1 cellular context compared by ENCODE assay signal in the genomic region with DNA sequence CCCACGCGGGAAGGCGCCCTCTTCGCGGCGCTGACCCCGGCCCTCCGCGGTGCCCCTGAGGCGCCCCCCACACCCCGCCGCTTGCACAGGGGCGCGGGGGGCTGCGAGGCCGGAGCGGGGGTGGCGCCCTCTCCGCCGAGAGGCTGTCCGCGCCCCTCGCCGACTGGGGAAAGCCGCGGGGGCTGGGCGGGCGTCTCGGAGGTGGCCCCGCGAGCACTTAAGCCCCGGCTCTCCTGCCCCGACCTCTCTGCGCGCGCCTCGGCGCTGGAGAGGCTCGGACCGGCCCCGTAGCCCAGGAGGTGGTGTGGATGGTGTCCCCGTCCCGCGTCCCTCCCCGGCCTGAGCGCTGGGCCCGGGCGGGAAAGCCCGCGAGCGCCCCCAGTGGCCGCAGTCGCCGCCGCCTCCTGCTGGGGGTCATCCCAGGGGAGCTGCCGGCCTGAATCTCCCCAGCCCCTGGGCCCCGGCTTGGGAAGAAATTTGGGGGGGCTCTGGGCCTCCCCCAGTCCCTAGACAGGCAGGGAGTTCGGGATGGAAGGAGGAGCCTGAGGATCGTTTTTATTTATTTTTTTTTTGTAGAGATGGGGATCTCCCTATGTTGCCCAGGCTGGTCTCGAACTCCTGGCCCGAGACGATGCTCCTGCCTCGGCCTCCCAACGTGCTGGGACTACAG.
TF ChIP-seq lines count a peak whose summit lies in the region.

No MANE protein-coding gene starts in this region.

TF ChIP-seq in K562, 482 proteins besides CTCF, POLR2A, EP300 and RAD21 (continued from another document and continues in another):
- TF ChIP-seq, protein P1, sequence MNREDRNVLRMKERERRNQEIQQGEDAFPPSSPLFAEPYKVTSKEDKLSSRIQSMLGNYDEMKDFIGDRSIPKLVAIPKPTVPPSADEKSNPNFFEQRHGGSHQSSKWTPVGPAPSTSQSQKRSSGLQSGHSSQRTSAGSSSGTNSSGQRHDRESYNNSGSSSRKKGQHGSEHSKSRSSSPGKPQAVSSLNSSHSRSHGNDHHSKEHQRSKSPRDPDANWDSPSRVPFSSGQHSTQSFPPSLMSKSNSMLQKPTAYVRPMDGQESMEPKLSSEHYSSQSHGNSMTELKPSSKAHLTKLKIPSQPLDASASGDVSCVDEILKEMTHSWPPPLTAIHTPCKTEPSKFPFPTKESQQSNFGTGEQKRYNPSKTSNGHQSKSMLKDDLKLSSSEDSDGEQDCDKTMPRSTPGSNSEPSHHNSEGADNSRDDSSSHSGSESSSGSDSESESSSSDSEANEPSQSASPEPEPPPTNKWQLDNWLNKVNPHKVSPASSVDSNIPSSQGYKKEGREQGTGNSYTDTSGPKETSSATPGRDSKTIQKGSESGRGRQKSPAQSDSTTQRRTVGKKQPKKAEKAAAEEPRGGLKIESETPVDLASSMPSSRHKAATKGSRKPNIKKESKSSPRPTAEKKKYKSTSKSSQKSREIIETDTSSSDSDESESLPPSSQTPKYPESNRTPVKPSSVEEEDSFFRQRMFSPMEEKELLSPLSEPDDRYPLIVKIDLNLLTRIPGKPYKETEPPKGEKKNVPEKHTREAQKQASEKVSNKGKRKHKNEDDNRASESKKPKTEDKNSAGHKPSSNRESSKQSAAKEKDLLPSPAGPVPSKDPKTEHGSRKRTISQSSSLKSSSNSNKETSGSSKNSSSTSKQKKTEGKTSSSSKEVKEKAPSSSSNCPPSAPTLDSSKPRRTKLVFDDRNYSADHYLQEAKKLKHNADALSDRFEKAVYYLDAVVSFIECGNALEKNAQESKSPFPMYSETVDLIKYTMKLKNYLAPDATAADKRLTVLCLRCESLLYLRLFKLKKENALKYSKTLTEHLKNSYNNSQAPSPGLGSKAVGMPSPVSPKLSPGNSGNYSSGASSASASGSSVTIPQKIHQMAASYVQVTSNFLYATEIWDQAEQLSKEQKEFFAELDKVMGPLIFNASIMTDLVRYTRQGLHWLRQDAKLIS (CRISPR knock-in tag; IDR thresholded peaks at IDR 0.05): no peak
- TF ChIP-seq MAFK (IDR thresholded peaks at IDR 0.05; ENCODE audit: low read length): no peak
- no peak for TF ChIP-seq KAT2B (IDR thresholded peaks at IDR 0.05; ENCODE audit: low read depth, low read length)
- no peak for TF ChIP-seq BMI1 (IDR thresholded peaks at IDR 0.05; ENCODE audit: low read length)
- no peak for TF ChIP-seq FOSL1 (tag; conservative IDR thresholded peaks at IDR 0.05)
- TF ChIP-seq TAF9B (IDR thresholded peaks at IDR 0.05; ENCODE audit: partially characterized antibody): no peak
- no peak for TF ChIP-seq NCOA4 (IDR thresholded peaks at IDR 0.05; ENCODE audit: partially characterized antibody)
- TF ChIP-seq, protein P2, sequence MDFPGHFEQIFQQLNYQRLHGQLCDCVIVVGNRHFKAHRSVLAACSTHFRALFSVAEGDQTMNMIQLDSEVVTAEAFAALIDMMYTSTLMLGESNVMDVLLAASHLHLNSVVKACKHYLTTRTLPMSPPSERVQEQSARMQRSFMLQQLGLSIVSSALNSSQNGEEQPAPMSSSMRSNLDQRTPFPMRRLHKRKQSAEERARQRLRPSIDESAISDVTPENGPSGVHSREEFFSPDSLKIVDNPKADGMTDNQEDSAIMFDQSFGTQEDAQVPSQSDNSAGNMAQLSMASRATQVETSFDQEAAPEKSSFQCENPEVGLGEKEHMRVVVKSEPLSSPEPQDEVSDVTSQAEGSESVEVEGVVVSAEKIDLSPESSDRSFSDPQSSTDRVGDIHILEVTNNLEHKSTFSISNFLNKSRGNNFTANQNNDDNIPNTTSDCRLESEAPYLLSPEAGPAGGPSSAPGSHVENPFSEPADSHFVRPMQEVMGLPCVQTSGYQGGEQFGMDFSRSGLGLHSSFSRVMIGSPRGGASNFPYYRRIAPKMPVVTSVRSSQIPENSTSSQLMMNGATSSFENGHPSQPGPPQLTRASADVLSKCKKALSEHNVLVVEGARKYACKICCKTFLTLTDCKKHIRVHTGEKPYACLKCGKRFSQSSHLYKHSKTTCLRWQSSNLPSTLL (IDR thresholded peaks at IDR 0.05): no peak
- no peak for TF ChIP-seq NBN (IDR thresholded peaks at IDR 0.05; ENCODE audit: low read depth)
- no peak for TF ChIP-seq COPS2 (conservative IDR thresholded peaks at IDR 0.05)
- TF ChIP-seq ZNF75A (CRISPR knock-in tag; IDR thresholded peaks at IDR 0.05): no peak
- TF ChIP-seq, protein P3, sequence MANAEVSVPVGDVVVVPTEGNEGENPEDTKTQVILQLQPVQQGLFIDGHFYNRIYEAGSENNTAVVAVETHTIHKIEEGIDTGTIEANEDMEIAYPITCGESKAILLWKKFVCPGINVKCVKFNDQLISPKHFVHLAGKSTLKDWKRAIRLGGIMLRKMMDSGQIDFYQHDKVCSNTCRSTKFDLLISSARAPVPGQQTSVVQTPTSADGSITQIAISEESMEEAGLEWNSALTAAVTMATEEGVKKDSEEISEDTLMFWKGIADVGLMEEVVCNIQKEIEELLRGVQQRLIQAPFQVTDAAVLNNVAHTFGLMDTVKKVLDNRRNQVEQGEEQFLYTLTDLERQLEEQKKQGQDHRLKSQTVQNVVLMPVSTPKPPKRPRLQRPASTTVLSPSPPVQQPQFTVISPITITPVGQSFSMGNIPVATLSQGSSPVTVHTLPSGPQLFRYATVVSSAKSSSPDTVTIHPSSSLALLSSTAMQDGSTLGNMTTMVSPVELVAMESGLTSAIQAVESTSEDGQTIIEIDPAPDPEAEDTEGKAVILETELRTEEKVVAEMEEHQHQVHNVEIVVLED (CRISPR knock-in tag; IDR thresholded peaks at IDR 0.05): no peak
- TF ChIP-seq, protein P4, sequence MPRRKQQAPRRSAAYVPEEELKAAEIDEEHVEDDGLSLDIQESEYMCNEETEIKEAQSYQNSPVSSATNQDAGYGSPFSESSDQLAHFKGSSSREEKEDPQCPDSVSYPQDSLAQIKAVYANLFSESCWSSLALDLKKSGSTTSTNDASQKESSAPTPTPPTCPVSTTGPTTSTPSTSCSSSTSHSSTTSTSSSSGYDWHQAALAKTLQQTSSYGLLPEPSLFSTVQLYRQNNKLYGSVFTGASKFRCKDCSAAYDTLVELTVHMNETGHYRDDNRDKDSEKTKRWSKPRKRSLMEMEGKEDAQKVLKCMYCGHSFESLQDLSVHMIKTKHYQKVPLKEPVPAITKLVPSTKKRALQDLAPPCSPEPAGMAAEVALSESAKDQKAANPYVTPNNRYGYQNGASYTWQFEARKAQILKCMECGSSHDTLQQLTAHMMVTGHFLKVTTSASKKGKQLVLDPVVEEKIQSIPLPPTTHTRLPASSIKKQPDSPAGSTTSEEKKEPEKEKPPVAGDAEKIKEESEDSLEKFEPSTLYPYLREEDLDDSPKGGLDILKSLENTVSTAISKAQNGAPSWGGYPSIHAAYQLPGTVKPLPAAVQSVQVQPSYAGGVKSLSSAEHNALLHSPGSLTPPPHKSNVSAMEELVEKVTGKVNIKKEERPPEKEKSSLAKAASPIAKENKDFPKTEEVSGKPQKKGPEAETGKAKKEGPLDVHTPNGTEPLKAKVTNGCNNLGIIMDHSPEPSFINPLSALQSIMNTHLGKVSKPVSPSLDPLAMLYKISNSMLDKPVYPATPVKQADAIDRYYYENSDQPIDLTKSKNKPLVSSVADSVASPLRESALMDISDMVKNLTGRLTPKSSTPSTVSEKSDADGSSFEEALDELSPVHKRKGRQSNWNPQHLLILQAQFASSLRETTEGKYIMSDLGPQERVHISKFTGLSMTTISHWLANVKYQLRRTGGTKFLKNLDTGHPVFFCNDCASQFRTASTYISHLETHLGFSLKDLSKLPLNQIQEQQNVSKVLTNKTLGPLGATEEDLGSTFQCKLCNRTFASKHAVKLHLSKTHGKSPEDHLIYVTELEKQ (CRISPR knock-in tag; IDR thresholded peaks at IDR 0.05): no peak
- no peak for TF ChIP-seq ZNF165 (CRISPR knock-in tag; IDR thresholded peaks at IDR 0.05; ENCODE audit: borderline replicate concordance)
- no peak for TF ChIP-seq TSC22D4 (tag; IDR thresholded peaks at IDR 0.05)
- TF ChIP-seq, protein P5, sequence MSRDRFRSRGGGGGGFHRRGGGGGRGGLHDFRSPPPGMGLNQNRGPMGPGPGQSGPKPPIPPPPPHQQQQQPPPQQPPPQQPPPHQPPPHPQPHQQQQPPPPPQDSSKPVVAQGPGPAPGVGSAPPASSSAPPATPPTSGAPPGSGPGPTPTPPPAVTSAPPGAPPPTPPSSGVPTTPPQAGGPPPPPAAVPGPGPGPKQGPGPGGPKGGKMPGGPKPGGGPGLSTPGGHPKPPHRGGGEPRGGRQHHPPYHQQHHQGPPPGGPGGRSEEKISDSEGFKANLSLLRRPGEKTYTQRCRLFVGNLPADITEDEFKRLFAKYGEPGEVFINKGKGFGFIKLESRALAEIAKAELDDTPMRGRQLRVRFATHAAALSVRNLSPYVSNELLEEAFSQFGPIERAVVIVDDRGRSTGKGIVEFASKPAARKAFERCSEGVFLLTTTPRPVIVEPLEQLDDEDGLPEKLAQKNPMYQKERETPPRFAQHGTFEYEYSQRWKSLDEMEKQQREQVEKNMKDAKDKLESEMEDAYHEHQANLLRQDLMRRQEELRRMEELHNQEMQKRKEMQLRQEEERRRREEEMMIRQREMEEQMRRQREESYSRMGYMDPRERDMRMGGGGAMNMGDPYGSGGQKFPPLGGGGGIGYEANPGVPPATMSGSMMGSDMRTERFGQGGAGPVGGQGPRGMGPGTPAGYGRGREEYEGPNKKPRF (IDR thresholded peaks at IDR 0.05; ENCODE audit: low read depth, low read length): no peak
- TF ChIP-seq MAFG (tag; conservative IDR thresholded peaks at IDR 0.05): no peak
- TF ChIP-seq CREB1 (IDR thresholded peaks at IDR 0.05): peak; percentile 47
- no peak for TF ChIP-seq CREB1 (CRISPR knock-in tag; IDR thresholded peaks at IDR 0.05)
- TF ChIP-seq TEAD4 (IDR thresholded peaks at IDR 0.05; ENCODE audit: low read length): no peak
- no peak for TF ChIP-seq TEAD4 (CRISPR knock-in tag; IDR thresholded peaks at IDR 0.05; ENCODE audit: borderline replicate concordance)
- no peak for TF ChIP-seq ZNF140 (CRISPR knock-in tag; IDR thresholded peaks at IDR 0.05)
- TF ChIP-seq, protein P6, sequence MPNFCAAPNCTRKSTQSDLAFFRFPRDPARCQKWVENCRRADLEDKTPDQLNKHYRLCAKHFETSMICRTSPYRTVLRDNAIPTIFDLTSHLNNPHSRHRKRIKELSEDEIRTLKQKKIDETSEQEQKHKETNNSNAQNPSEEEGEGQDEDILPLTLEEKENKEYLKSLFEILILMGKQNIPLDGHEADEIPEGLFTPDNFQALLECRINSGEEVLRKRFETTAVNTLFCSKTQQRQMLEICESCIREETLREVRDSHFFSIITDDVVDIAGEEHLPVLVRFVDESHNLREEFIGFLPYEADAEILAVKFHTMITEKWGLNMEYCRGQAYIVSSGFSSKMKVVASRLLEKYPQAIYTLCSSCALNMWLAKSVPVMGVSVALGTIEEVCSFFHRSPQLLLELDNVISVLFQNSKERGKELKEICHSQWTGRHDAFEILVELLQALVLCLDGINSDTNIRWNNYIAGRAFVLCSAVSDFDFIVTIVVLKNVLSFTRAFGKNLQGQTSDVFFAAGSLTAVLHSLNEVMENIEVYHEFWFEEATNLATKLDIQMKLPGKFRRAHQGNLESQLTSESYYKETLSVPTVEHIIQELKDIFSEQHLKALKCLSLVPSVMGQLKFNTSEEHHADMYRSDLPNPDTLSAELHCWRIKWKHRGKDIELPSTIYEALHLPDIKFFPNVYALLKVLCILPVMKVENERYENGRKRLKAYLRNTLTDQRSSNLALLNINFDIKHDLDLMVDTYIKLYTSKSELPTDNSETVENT (CRISPR knock-in tag; IDR thresholded peaks at IDR 0.05): peak; percentile 66; the same call in 1 of the 2 replicates
- no peak; the same call in 1 of the 2 replicates for TF ChIP-seq CTBP1 (IDR thresholded peaks at IDR 0.05; ENCODE audit: borderline replicate concordance)
- TF ChIP-seq, protein P7, sequence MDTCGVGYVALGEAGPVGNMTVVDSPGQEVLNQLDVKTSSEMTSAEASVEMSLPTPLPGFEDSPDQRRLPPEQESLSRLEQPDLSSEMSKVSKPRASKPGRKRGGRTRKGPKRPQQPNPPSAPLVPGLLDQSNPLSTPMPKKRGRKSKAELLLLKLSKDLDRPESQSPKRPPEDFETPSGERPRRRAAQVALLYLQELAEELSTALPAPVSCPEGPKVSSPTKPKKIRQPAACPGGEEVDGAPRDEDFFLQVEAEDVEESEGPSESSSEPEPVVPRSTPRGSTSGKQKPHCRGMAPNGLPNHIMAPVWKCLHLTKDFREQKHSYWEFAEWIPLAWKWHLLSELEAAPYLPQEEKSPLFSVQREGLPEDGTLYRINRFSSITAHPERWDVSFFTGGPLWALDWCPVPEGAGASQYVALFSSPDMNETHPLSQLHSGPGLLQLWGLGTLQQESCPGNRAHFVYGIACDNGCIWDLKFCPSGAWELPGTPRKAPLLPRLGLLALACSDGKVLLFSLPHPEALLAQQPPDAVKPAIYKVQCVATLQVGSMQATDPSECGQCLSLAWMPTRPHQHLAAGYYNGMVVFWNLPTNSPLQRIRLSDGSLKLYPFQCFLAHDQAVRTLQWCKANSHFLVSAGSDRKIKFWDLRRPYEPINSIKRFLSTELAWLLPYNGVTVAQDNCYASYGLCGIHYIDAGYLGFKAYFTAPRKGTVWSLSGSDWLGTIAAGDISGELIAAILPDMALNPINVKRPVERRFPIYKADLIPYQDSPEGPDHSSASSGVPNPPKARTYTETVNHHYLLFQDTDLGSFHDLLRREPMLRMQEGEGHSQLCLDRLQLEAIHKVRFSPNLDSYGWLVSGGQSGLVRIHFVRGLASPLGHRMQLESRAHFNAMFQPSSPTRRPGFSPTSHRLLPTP (IDR thresholded peaks at IDR 0.05; ENCODE audit: borderline replicate concordance, extremely low read depth, insufficient read length): peak; percentile 58
- TF ChIP-seq NCOR1 (IDR thresholded peaks at IDR 0.05): no peak
- TF ChIP-seq IRF2 (CRISPR knock-in tag; IDR thresholded peaks at IDR 0.05): no peak
- TF ChIP-seq MEIS2 (IDR thresholded peaks at IDR 0.05; ENCODE audit: partially characterized antibody): no peak
- TF ChIP-seq MCM3 (IDR thresholded peaks at IDR 0.05): no peak
- no peak for TF ChIP-seq ZBTB8A (IDR thresholded peaks at IDR 0.05; ENCODE audit: partially characterized antibody)
- peak; percentile 44; the same call in 1 of the 2 replicates for TF ChIP-seq ATF1 (CRISPR knock-in tag; IDR thresholded peaks at IDR 0.05)
- no peak for TF ChIP-seq ATF1 (tag; IDR thresholded peaks at IDR 0.05)
- TF ChIP-seq HDAC6 (IDR thresholded peaks at IDR 0.05; ENCODE audit: low read depth, low read length): no peak
- TF ChIP-seq ARID2 (IDR thresholded peaks at IDR 0.05): no peak
- TF ChIP-seq ARNT (IDR thresholded peaks at IDR 0.05): no peak
- no peak for TF ChIP-seq ZNF282 (CRISPR knock-in tag; IDR thresholded peaks at IDR 0.05)
- no peak for TF ChIP-seq OTX1 (CRISPR knock-in tag; IDR thresholded peaks at IDR 0.05)
- TF ChIP-seq, protein P8, sequence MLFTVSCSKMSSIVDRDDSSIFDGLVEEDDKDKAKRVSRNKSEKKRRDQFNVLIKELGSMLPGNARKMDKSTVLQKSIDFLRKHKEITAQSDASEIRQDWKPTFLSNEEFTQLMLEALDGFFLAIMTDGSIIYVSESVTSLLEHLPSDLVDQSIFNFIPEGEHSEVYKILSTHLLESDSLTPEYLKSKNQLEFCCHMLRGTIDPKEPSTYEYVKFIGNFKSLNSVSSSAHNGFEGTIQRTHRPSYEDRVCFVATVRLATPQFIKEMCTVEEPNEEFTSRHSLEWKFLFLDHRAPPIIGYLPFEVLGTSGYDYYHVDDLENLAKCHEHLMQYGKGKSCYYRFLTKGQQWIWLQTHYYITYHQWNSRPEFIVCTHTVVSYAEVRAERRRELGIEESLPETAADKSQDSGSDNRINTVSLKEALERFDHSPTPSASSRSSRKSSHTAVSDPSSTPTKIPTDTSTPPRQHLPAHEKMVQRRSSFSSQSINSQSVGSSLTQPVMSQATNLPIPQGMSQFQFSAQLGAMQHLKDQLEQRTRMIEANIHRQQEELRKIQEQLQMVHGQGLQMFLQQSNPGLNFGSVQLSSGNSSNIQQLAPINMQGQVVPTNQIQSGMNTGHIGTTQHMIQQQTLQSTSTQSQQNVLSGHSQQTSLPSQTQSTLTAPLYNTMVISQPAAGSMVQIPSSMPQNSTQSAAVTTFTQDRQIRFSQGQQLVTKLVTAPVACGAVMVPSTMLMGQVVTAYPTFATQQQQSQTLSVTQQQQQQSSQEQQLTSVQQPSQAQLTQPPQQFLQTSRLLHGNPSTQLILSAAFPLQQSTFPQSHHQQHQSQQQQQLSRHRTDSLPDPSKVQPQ (CRISPR knock-in tag; IDR thresholded peaks at IDR 0.05; ENCODE audit: borderline replicate concordance): no peak
- TF ChIP-seq ZNF507 (tag; conservative IDR thresholded peaks at IDR 0.05): no peak
